Comparison of ENCODE assay signal across 16 cellular contexts in genomic region chr6:44500074-44500473, GRCh38.
DNase-seq lines count a peak whose midpoint lies in the region; ATAC-seq and TF ChIP-seq lines count a peak whose summit lies in the region.
"Had no signal": no experiment of that assay in that cellular context is flagged by ENCODE, and none has a peak within 500 bp of the region (broad histone marks: within the 10 kb centered on the region; RNA-seq: fewer than 3 reads in every experiment).

No MANE protein-coding gene starts in this region.

- no peak overlapping the region for H3K9ac ChIP-seq in neuronal stem cell (ENCODE audit: low read depth, low read length, poor library complexity)

- peaks cover 0 to 4% (median 0%) of the 10 kb centered on the region in 3 experiments for H3K27me3 ChIP-seq in neuronal stem cell (ENCODE audit: control insufficient read depth in 3 of 3, insufficient read depth in 3 of 3, low read depth in 1 of 3, low read length in 3 of 3)
- no peaks in the 10 kb centered on the region for H3K27me3 ChIP-seq in vagina

- intact Hi-C loops in vagina (cut with DNase I) = no loop called here

- H3K4ac ChIP-seq in neuronal stem cell (ENCODE audit: low read length) = no peak overlapping the region

- no peak overlapping the region for H3K14ac ChIP-seq in neuronal stem cell (ENCODE audit: low read length)

- no peaks in the 10 kb centered on the region for H3K79me1 ChIP-seq in neuronal stem cell (ENCODE audit: low read depth, low read length)

- H3K4me3 ChIP-seq in coronary artery = no peak overlapping the region
- H3K4me3 ChIP-seq in neuronal stem cell (ENCODE audit: low read length in 2 of 2) = no peak overlapping the region
- H3K4me3 ChIP-seq in vagina = no peak overlapping the region

- no peak overlapping the region for H4K8ac ChIP-seq in neuronal stem cell (ENCODE audit: low read depth, low read length)

- peaks cover 0 to 4% of the 10 kb centered on the region in 2 donors for H3K9me3 ChIP-seq in neuronal stem cell (replicated peaks in 1 of 2; ENCODE audit: control insufficient read depth in 2 of 2, insufficient read depth in 1 of 2, low read depth in 1 of 2, low read length in 2 of 2)
- no peaks in the 10 kb centered on the region for H3K9me3 ChIP-seq in vagina

- WGBS in neuronal stem cell (ENCODE audit: extremely low coverage in 2 of 2, insufficient read length in 2 of 2, insufficient replicate concordance in 1 of 2), 2 donors = no CpG with 5 or more reads among the region's 6 CpGs

- no peak overlapping the region for H2BK5ac ChIP-seq in neuronal stem cell (ENCODE audit: low read length)

- no peak overlapping the region for H3K27ac ChIP-seq in coronary artery
- no peak overlapping the region for H3K27ac ChIP-seq in neuronal stem cell (replicated peaks; ENCODE audit: low read length)
- H3K27ac ChIP-seq in vagina = no peak overlapping the region

- H2AFZ ChIP-seq in neuronal stem cell (ENCODE audit: low read length) = no peak overlapping the region

- TF ChIP-seq CTCF in coronary artery (IDR thresholded peaks at IDR 0.05) (no peak), vagina (IDR thresholded peaks at IDR 0.05) (no peak)

- peak; percentile 45 for DNase-seq in activated effector memory CD4-positive, alpha-beta T cell treated with anti-CD3 and anti-CD28 coated beads, Interleukin-2, amount 50 U/mL, for 16 hours
- DNase-seq in activated effector memory CD4-positive, alpha-beta T cell treated with Interleukin-2 at 50 U/mL for 16 hours = no peak
- DNase-seq in coronary artery (ENCODE audit: low spot score) = peak; percentile 43
- no peak for DNase-seq in neuronal stem cell (ENCODE audit: low spot score)
- DNase-seq in vagina (ENCODE audit: extremely low spot score in 2 of 2) = peak; percentile 64 to 67
- DNase-seq in OCI-M2 (lab: John Stamatoyannopoulos, UW; ENCODE audit: unreplicated experiment) = no peak
- DNase-seq: C1 segment of cervical spinal cord; Calu3; CD4-positive, alpha-beta memory T cell; COR-L47; DMS53; DMS79 treated with DMSO at 0.1 percent for 48 hours; GF-D8; GOT3; HCEC 1CT had no signal

- H3K4me2 ChIP-seq in neuronal stem cell (ENCODE audit: insufficient read depth, low read length, poor library complexity, severe bottlenecking) = no peak overlapping the region

- no peak overlapping the region for H2BK15ac ChIP-seq in neuronal stem cell (ENCODE audit: low read length)

- ATAC-seq in GM21529 (IDR thresholded peaks at IDR 0.05; ENCODE audit: unreplicated experiment) = no peak

- peak overlapping the region; percentile 15 for H2AK5ac ChIP-seq in neuronal stem cell (ENCODE audit: low read depth, low read length)

- H3K36me3 ChIP-seq in neuronal stem cell (replicated peaks in 1 of 2; ENCODE audit: control insufficient read depth in 2 of 2, insufficient read depth in 2 of 2, low read length in 2 of 2) (no peaks in the 10 kb centered on the region), vagina (no peaks in the 10 kb centered on the region)

- H3K4me1 ChIP-seq in neuronal stem cell (ENCODE audit: control insufficient read depth in 2 of 2, insufficient read depth in 1 of 2, low read depth in 1 of 2, low read length in 2 of 2) = peaks cover 6 to 7% of the 10 kb centered on the region in 2 donors
- H3K4me1 ChIP-seq in vagina = no peaks in the 10 kb centered on the region

- H2BK12ac ChIP-seq in neuronal stem cell (ENCODE audit: low read length) = no peak overlapping the region

- H4K91ac ChIP-seq in neuronal stem cell (ENCODE audit: low read depth, low read length, poor library complexity) = no peak overlapping the region

- H3K23ac ChIP-seq in neuronal stem cell (ENCODE audit: low read depth, low read length, poor library complexity) = no peak overlapping the region

- no peak overlapping the region for H2BK120ac ChIP-seq in neuronal stem cell (ENCODE audit: low read depth, low read length)

- TF ChIP-seq POLR2A in vagina (IDR thresholded peaks at IDR 0.05) = no peak

- no peak overlapping the region for H3K18ac ChIP-seq in neuronal stem cell (ENCODE audit: low read length)

Comparison
In these comparisons a context has a peak if more than half of its experiments do, and no peak if none do; other contexts are left out.
1. DNase-seq: peak in activated effector memory CD4-positive, alpha-beta T cell treated with anti-CD3 and anti-CD28 coated beads, Interleukin-2, amount 50 U/mL, for 16 hours (single experiment), coronary artery (single experiment) and vagina (2 of 2); none in activated effector memory CD4-positive, alpha-beta T cell treated with Interleukin-2 at 50 U/mL for 16 hours (single experiment), neuronal stem cell (single experiment) and OCI-M2 (single experiment).